15 cellular contexts compared by ENCODE assay signal in the genomic region with DNA sequence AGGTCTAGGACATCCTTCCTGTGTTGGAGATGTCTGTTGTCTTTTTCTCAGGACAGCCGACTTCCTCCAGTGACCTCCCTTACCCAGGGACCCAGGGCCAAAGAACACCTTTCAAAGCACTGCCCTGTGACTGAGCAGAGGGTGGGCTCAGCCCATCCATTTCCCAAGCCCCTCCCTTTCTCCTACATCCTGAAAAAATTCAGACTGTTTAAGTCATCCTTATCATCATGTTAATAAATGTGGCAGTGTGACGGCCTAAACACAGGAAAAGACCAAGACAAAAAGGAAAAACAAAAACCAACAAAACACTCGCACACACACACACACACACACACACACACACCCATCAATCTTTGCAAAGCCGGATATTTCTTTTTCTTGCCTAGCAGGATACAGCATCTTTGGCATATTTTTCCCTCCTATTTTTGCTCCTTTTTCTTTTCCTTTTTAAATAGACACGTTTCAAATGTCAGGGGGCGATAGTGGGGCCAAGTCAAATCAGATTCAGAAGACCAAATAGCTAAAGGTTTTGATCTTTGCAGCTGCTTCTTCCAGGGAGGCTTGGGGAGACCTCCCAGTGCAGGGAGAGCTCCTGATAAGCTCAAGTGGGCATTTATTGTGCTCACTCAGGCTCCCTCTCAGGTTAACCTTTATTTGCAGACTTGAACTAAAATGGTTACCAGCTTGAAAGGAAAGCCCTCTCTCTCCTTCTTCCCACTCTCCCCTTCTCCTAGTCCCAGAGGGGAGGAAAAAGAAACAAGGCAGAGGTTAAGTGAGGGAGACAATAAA. TPM values are rescaled to one million over a fixed set of nuclear protein-coding genes. Genes with fewer than 3 reads are reported as not detected.
DNase-seq lines count a peak whose midpoint lies in the region; ATAC-seq, FAIRE-seq and TF ChIP-seq lines count a peak whose summit lies in the region.
"Had no signal": no experiment of that assay in that cellular context is flagged by ENCODE, and none has a peak within 500 bp of the region (broad histone marks: within the 10 kb centered on the region; RNA-seq: fewer than 3 reads in every experiment).

No MANE protein-coding gene starts in this region.

- intact Hi-C loops in left lung (cut with DNase I) = no loop called here
- intact Hi-C loops in sciatic nerve (cut with DNase I) = no loop called here

- H3K4me1 ChIP-seq in NT2/D1 (ENCODE audit: insufficient read depth, insufficient read length) = peaks cover under 1% of the 10 kb centered on the region
- H3K4me1 ChIP-seq in left lung = peaks cover 0 to 6% of the 10 kb centered on the region in 2 donors

- H3K9me3 ChIP-seq in NT2/D1 (ENCODE audit: insufficient read depth, low read length) (peaks cover 8% of the 10 kb centered on the region; the same call in 1 of the 2 replicates), left lung (peaks cover 0 to 3% of the 10 kb centered on the region in 2 donors)

- H3K27ac ChIP-seq in left lung = no peak overlapping the region
- H3K27ac ChIP-seq: PC-9 had no signal

- POLR2A ChIA-PET in HEK293T (lab: Yijun Ruan, JAX) = no interaction called here

- ATAC-seq in left lung = peak; percentile 24
- peak; percentile 38 for ATAC-seq in sciatic nerve

- H3K36me3 ChIP-seq in NT2/D1 (ENCODE audit: insufficient read depth, insufficient read length, low read length) = no peaks in the 10 kb centered on the region
- H3K36me3 ChIP-seq in left lung = no peaks in the 10 kb centered on the region

- no peaks in the 10 kb centered on the region for H3K27me3 ChIP-seq in NT2/D1 (ENCODE audit: insufficient read depth, insufficient read length)
- no peaks in the 10 kb centered on the region for H3K27me3 ChIP-seq in left lung

- TF ChIP-seq CTCF in left lung (IDR thresholded peaks at IDR 0.05) = no peak

- peak overlapping the region; percentile 24 for H3K9ac ChIP-seq in NT2/D1 (ENCODE audit: insufficient read length, low read depth)

- CTCF ChIA-PET in HEK293T (lab: Yijun Ruan, JAX) = interaction anchor here (1.0 kb wide), 1 partner anchor 33 kb away, joined by 3 read pairs; no protein-coding TSS in a partner anchor

- DNase-seq in NCI-H1105 treated with DMSO at 0.1 percent for 48 hours (lab: John Stamatoyannopoulos, UW) = peak; percentile 6
- no peak for DNase-seq in NCI-H1105 (lab: John Stamatoyannopoulos, UW)
- no peak for DNase-seq in NT2/D1 (ENCODE audit: low read depth, low spot score)
- DNase-seq in left lung = no peak
- no peak for DNase-seq in sciatic nerve (ENCODE audit: low spot score)
- no peak for DNase-seq in D341Med (ENCODE audit: low spot score)
- no peak for DNase-seq in HEK293T (ENCODE audit: extremely low spot score)
- DNase-seq in HTR-8/SVneo (ENCODE audit: insufficient read length, low spot score) = no peak
- DNase-seq: C1 segment of cervical spinal cord, HCEC 1CT, MV-4-11, NCI-H1930, NCI-H526 treated with DMSO at 0.1 percent for 48 hours, PC-9 had no signal

- no peak for FAIRE-seq in HTR-8/SVneo (lab: Jason Lieb, UNC)
- FAIRE-seq: GM12891 had no signal

- no peak overlapping the region for H3K4me3 ChIP-seq in NT2/D1 (ENCODE audit: insufficient read length, low read depth)
- H3K4me3 ChIP-seq in left lung = no peak overlapping the region
- H3K4me3 ChIP-seq: PC-9 had no signal

TF ChIP-seq in HEK293T, 16 proteins besides CTCF, POLR2A, EP300 and RAD21:
- no peak for TF ChIP-seq TARDBP (IDR thresholded peaks at IDR 0.05)
- no peak for TF ChIP-seq FOXK2 (IDR thresholded peaks at IDR 0.05)
- TF ChIP-seq SUZ12 (IDR thresholded peaks at IDR 0.05) = no peak
- TF ChIP-seq ELF4 (IDR thresholded peaks at IDR 0.05) = no peak
- no peak for TF ChIP-seq NFRKB (IDR thresholded peaks at IDR 0.05)
- TF ChIP-seq ZNF384 (IDR thresholded peaks at IDR 0.05) = no peak
- no peak for TF ChIP-seq FOXM1 (IDR thresholded peaks at IDR 0.05; ENCODE audit: borderline replicate concordance)
- TF ChIP-seq L3MBTL2 (conservative IDR thresholded peaks at IDR 0.05) = no peak
- no peak for TF ChIP-seq CTBP1 (IDR thresholded peaks at IDR 0.05; ENCODE audit: borderline replicate concordance)
TF ChIP-seq in HEK293T: peak in this region for 0.

RNA-seq across cellular contexts. Expression of a gene that starts 39.5 kb away (rescaled TPM):
- total RNA-seq in left lung = 100 to 1,000 TPM in 1 of 2 donors, 10 to 100 TPM in 1; 75.7 to 122 TPM
- total RNA-seq in sciatic nerve = 316 TPM
